ENCODE assay signal across 26 cellular contexts in genomic region chr1:29346573-29346972, GRCh38.
"Had no signal": no experiment of that assay in that cellular context is flagged by ENCODE, and none has a peak within 500 bp of the region (broad histone marks: within the 10 kb centered on the region; RNA-seq: fewer than 3 reads in every experiment).

No MANE protein-coding gene starts in this region.

- DNase-seq: naive thymus-derived CD4-positive, alpha-beta T cell; natural killer cell; occipital lobe; ovary; psoas muscle; right cardiac atrium; right lobe of liver; stimulated activated CD4-positive, alpha-beta T cell treated with anti-CD3 and anti-CD28 coated beads, Interleukin-12 subunit alpha, Interleukin-12 subunit beta, amount 100 ng/mL, for 4 hours; stimulated activated CD4-positive, alpha-beta T cell treated with anti-CD3 and anti-CD28 coated beads, Interleukin-1b, Interleukin-23, amount 100 ng/mL, for 48 hours; stimulated activated CD4-positive, alpha-beta T cell treated with anti-CD3 and anti-CD28 coated beads, Interleukin-4, amount 100 ng/mL, for 1 hour; stimulated activated CD4-positive, alpha-beta T cell treated with anti-CD3 and anti-CD28 coated beads, Interleukin-4, amount 100 ng/mL, for 4 hours; stimulated activated CD8-positive, alpha-beta memory T cell treated with anti-CD3 and anti-CD28 coated beads, Interleukin-4, amount 100 ng/mL, for 48 hours; stimulated activated naive CD4-positive, alpha-beta T cell; stimulated activated naive CD8-positive, alpha-beta T cell treated with anti-CD3 and anti-CD28 coated beads, Interleukin-15, amount 100 ng/mL, for 72 hours; stimulated activated naive CD8-positive, alpha-beta T cell treated with anti-CD3 and anti-CD28 coated beads, Interleukin-15, Interleukin-2, amounts not matched to agents 100 U/mL and 50 U/mL, for 24 hours; substantia nigra; testis; tibial artery; transverse colon had no signal

- H3K27ac ChIP-seq: neural progenitor cell, ovary, parathyroid adenoma, psoas muscle, right lobe of liver, skin epidermis, suprapubic skin, testis, tibial artery, transverse colon, vagina had no signal

- H3K4me3 ChIP-seq: neural progenitor cell, ovary, psoas muscle, right lobe of liver, skin epidermis, suprapubic skin, testis, tibial artery, transverse colon, vagina had no signal

- ATAC-seq: naive thymus-derived CD4-positive, alpha-beta T cell; natural killer cell; psoas muscle; right cardiac atrium; right lobe of liver; stimulated activated memory B cell treated with anti-CD40 and anti-IgM and Interleukin-4, amounts not matched to agents 10 μg/mL and 1 μg/mL and 100 μg/mL, for 72 hours; stimulated activated naive CD8-positive, alpha-beta T cell treated with anti-CD3 and anti-CD28 coated beads, Interleukin-15, amount 100 ng/mL, for 72 hours; stimulated activated naive CD8-positive, alpha-beta T cell treated with anti-CD3 and anti-CD28 coated beads, Interleukin-15, Interleukin-2, amounts not matched to agents 100 U/mL and 50 U/mL, for 24 hours had no signal

- H3K4me1 ChIP-seq: neural progenitor cell, parathyroid adenoma, psoas muscle, right lobe of liver, suprapubic skin, testis, tibial artery, transverse colon, vagina had no signal

- H3K27me3 ChIP-seq: neural progenitor cell, ovary, right lobe of liver, testis, vagina had no signal

- H3K9me3 ChIP-seq: ovary, psoas muscle, right lobe of liver, suprapubic skin, testis, tibial artery, transverse colon, vagina had no signal

- FAIRE-seq: urothelium cell line had no signal

- H3K36me3 ChIP-seq: neural progenitor cell, ovary, right lobe of liver, suprapubic skin, tibial artery, transverse colon, vagina had no signal
